ENCODE assay signal across 13 cellular contexts in the genomic region with DNA sequence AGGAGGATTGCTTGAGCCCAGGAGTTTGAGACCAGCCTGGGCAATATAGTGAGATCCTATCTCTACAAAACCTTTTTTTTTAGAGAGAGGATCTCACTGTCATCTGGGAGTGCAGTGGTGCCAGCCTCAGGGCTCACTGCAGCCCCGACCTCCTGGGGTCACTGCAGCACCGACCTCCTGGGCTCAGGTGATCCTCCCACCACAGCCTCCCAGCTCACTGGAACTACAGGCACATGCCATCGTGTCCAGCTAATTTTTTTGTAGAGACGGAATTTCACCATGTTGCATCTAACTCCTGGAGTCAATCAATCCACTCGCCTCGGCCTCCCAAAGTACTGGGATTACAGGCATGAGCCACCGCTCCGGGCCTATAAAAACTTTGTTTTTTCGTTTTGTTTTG. TPM values are rescaled to one million over a fixed set of nuclear protein-coding genes. Genes with fewer than 3 reads are reported as not detected.
DNase-seq lines count a peak whose midpoint lies in the region; ATAC-seq and TF ChIP-seq lines count a peak whose summit lies in the region.
"Had no signal": no experiment of that assay in that cellular context is flagged by ENCODE, and none has a peak within 500 bp of the region (broad histone marks: within the 10 kb centered on the region; RNA-seq: fewer than 3 reads in every experiment).

No MANE protein-coding gene starts in this region.

- peak overlapping the region; percentile 91 to 96 (median 94) for H3K27ac Mint-ChIP-seq in CD14-positive monocyte
- peak overlapping the region in 1 of 2 donors; percentile 39 for H3K27ac Mint-ChIP-seq in effector memory CD8-positive, alpha-beta T cell

- H3K4me2 ChIP-seq in KMS-11 = peak overlapping the region; percentile 54; the same call in 1 of the 2 replicates
- H3K4me2 ChIP-seq: neural progenitor cell had no signal

- H3K79me2 ChIP-seq in KMS-11 (ENCODE audit: insufficient read depth, low read depth) = peaks cover 43% of the 10 kb centered on the region

- TF ChIP-seq CTCF in CD14-positive monocyte (IDR thresholded peaks at IDR 0.05) (no peak), KMS-11 (conservative IDR thresholded peaks at IDR 0.05; ENCODE audit: low read depth, low read length) (no peak), colonic mucosa (IDR thresholded peaks at IDR 0.05) (no peak), gastrocnemius medialis (IDR thresholded peaks at IDR 0.05 in 4 of 5, conservative IDR thresholded peaks at IDR 0.05 in 1 of 5) (no peak)

- ATAC-seq in gastrocnemius medialis (no peak), GM21576 (IDR thresholded peaks at IDR 0.05; ENCODE audit: unreplicated experiment) (no peak), GM18861 (IDR thresholded peaks at IDR 0.05; ENCODE audit: unreplicated experiment) (no peak)
- no peak for ATAC-seq in effector memory CD8-positive, alpha-beta T cell (replicated peaks)

- H3K4me1 ChIP-seq in KMS-11 (ENCODE audit: low read depth, poor library complexity, severe bottlenecking) (peaks cover 38% of the 10 kb centered on the region), colonic mucosa (peaks cover 16% of the 10 kb centered on the region), gastrocnemius medialis (peaks cover 26 to 36% of the 10 kb centered on the region in 2 donors)
- H3K4me1 ChIP-seq: BE2C, neural progenitor cell had no signal

- intact Hi-C loops in CD14-positive monocyte (cut with micrococcal nuclease) = no loop called here
- intact Hi-C loops in colonic mucosa (cut with DNase I) = no loop called here
- intact Hi-C loops in gastrocnemius medialis (cut with DNase I; ENCODE audit: low total_unique reads) = no loop called here

- in situ Hi-C loops in gastrocnemius medialis (cut with MboI; ENCODE audit: low sequenced_read_pairs in 4 of 4) = no loop called here

- H3K4me3 Mint-ChIP-seq in CD14-positive monocyte = peak overlapping the region in 1 of 2 donors; percentile 30
- H3K4me3 Mint-ChIP-seq in effector memory CD8-positive, alpha-beta T cell = no peak overlapping the region

- no peaks in the 10 kb centered on the region for H3K36me3 ChIP-seq in KMS-11 (ENCODE audit: insufficient read depth)
- H3K36me3 ChIP-seq in colonic mucosa = no peaks in the 10 kb centered on the region
- peaks cover 0 to 13% of the 10 kb centered on the region in 2 donors for H3K36me3 ChIP-seq in gastrocnemius medialis
- H3K36me3 ChIP-seq: neural progenitor cell had no signal

- H3K27me3 ChIP-seq in KMS-11 (ENCODE audit: insufficient read depth, low read depth) = no peaks in the 10 kb centered on the region
- no peaks in the 10 kb centered on the region for H3K27me3 ChIP-seq in colonic mucosa
- no peaks in the 10 kb centered on the region for H3K27me3 ChIP-seq in gastrocnemius medialis
- H3K27me3 ChIP-seq: BE2C, neural progenitor cell had no signal

- H4K20me1 ChIP-seq in KMS-11 (ENCODE audit: insufficient read depth) = no peaks in the 10 kb centered on the region

- DNase-seq in CD14-positive monocyte (ENCODE audit: low spot score) (no peak), colonic mucosa (no peak), gastrocnemius medialis (no peak), dermis blood vessel endothelial cell (no peak)
- DNase-seq in effector memory CD8-positive, alpha-beta T cell = no peak
- DNase-seq: BE2C had no signal

- H2AFZ ChIP-seq in KMS-11 (ENCODE audit: low read depth) = no peak overlapping the region
- H2AFZ ChIP-seq: neural progenitor cell had no signal

- H3K4me1 Mint-ChIP-seq in CD14-positive monocyte = peaks cover 56% of the 10 kb centered on the region
- H3K4me1 Mint-ChIP-seq in effector memory CD8-positive, alpha-beta T cell (ENCODE audit: low read depth in 2 of 2) = peaks cover 21 to 32% of the 10 kb centered on the region in 2 donors

- H3K4me3 ChIP-seq in KMS-11 (IDR thresholded peaks at IDR 0.05; ENCODE audit: insufficient read depth, low read depth, low read length) (no peak overlapping the region), colonic mucosa (no peak overlapping the region), gastrocnemius medialis (no peak overlapping the region)
- H3K4me3 ChIP-seq: lung, neural progenitor cell had no signal

- H3K27me3 Mint-ChIP-seq in CD14-positive monocyte (ENCODE audit: low read depth in 3 of 3) = peaks cover 0 to 2% (median 0%) of the 10 kb centered on the region in 3 donors
- no peaks in the 10 kb centered on the region for H3K27me3 Mint-ChIP-seq in effector memory CD8-positive, alpha-beta T cell
- H3K27me3 Mint-ChIP-seq: activated T-helper 17 cell treated with anti-CD3 and anti-CD28 coated beads, Interleukin-2, amount 50 U/mL, for 72 hours; stimulated activated naive CD8-positive, alpha-beta T cell treated with anti-CD3 and anti-CD28 coated beads, Interleukin-15, Interleukin-2, amounts not matched to agents 100 ng/mL and 50 ng/mL, for 24 hours had no signal

- no peak for TF ChIP-seq POLR2A in gastrocnemius medialis (IDR thresholded peaks at IDR 0.05)

- H3K9ac ChIP-seq in KMS-11 (no peak overlapping the region), colonic mucosa (ENCODE audit: low read depth in 2 of 2, low read length in 2 of 2) (no peak overlapping the region)
- H3K9ac ChIP-seq: neural progenitor cell had no signal

- H3K9me3 ChIP-seq in colonic mucosa (no peaks in the 10 kb centered on the region), gastrocnemius medialis (no peaks in the 10 kb centered on the region)
- H3K9me3 ChIP-seq: BE2C had no signal

- no peaks in the 10 kb centered on the region for H3K9me3 Mint-ChIP-seq in CD14-positive monocyte
- no peaks in the 10 kb centered on the region for H3K9me3 Mint-ChIP-seq in effector memory CD8-positive, alpha-beta T cell
- H3K9me3 Mint-ChIP-seq: activated T-helper 17 cell treated with anti-CD3 and anti-CD28 coated beads, Interleukin-2, amount 50 U/mL, for 72 hours; neural progenitor cell; stimulated activated naive CD8-positive, alpha-beta T cell treated with anti-CD3 and anti-CD28 coated beads, Interleukin-15, Interleukin-2, amounts not matched to agents 100 ng/mL and 50 ng/mL, for 24 hours had no signal

- H3K27ac ChIP-seq in KMS-11 (no peak overlapping the region; the same call in 1 of the 2 replicates), colonic mucosa (peak overlapping the region; percentile 81), gastrocnemius medialis (peak overlapping the region in 3 of 4 donors; percentile 75 to 78 (median 78))
- H3K27ac ChIP-seq: neural progenitor cell had no signal

- peaks cover 11 to 35% of the 10 kb centered on the region in 2 donors for H3K36me3 Mint-ChIP-seq in CD14-positive monocyte
- peaks cover 36% of the 10 kb centered on the region for H3K36me3 Mint-ChIP-seq in effector memory CD8-positive, alpha-beta T cell (ENCODE audit: insufficient read depth)

RNA-seq across cellular contexts. Expression of a gene that starts 15.4 kb away (rescaled TPM):
- polyA plus RNA-seq in CD14-positive monocyte = 1 to 10 TPM; 1.1 to 2.1 TPM
- total RNA-seq in colonic mucosa (10 to 100 TPM; 44.0 to 62.6 TPM), gastrocnemius medialis (10 to 100 TPM in 3 of 4 donors, 1 to 10 TPM in 1; 6.5 to 22.6 (median 13.9) TPM), dermis blood vessel endothelial cell (20.9 and 41.0 TPM in 2 replicates)

RNA-seq across cellular contexts. Expression of a gene that starts 43.3 kb away (rescaled TPM):
- 1 to 10 TPM; 5.8 to 7.5 TPM for polyA plus RNA-seq in CD14-positive monocyte
- total RNA-seq in colonic mucosa (100 to 1,000 TPM in 1 of 2 donors, 10 to 100 TPM in 1; 53.5 to 123 TPM), gastrocnemius medialis (10 to 100 TPM in 3 of 4 donors, 1 to 10 TPM in 1; 8.7 to 28.2 (median 15.9) TPM), dermis blood vessel endothelial cell (63.0 and 114 TPM in 2 replicates)

RNA-seq across cellular contexts. Expression of a gene that starts 50.0 kb away (rescaled TPM):
- polyA plus RNA-seq in CD14-positive monocyte = 10 to 100 TPM; 57.7 to 80.2 TPM
- total RNA-seq in colonic mucosa (10 to 100 TPM; 61.3 to 79.7 TPM), gastrocnemius medialis (10 to 100 TPM; 18.1 to 41.4 (median 34.2) TPM), dermis blood vessel endothelial cell (46.6 and 87.3 TPM in 2 replicates)

RNA-seq across cellular contexts. Expression of a gene that starts 51.2 kb away (rescaled TPM):
- polyA plus RNA-seq in CD14-positive monocyte = under 1 TPM; 0.26 to 0.48 TPM
- total RNA-seq in colonic mucosa = 10 to 100 TPM; 16.7 to 30.6 TPM
- total RNA-seq in gastrocnemius medialis = 1 to 10 TPM; 2.1 to 9.2 (median 6.2) TPM
- 9.7 and 16.5 TPM in 2 replicates for total RNA-seq in dermis blood vessel endothelial cell

RNA-seq across cellular contexts. Expression of a gene that starts 51.6 kb away (rescaled TPM):
- 100 to 1,000 TPM; 109 to 137 TPM for polyA plus RNA-seq in CD14-positive monocyte
- total RNA-seq in colonic mucosa = 100 to 1,000 TPM; 106 to 227 TPM
- 100 to 1,000 TPM in 2 of 4 donors, 10 to 100 TPM in 2; 65.4 to 120 (median 90.0) TPM for total RNA-seq in gastrocnemius medialis
- 77.1 and 84.7 TPM in 2 replicates for total RNA-seq in dermis blood vessel endothelial cell
